17 cellular contexts compared by ENCODE assay signal in genomic region chr12:109302358-109302757, GRCh38. TPM values are rescaled to one million over a fixed set of nuclear protein-coding genes. Genes with fewer than 3 reads are reported as not detected.
A peak's percentile ranks its signal among the peaks of the same experiment; 100 is the strongest.
DNase-seq lines count a peak whose midpoint lies in the region; ATAC-seq, FAIRE-seq and TF ChIP-seq lines count a peak whose summit lies in the region.
"Had no signal": no experiment of that assay in that cellular context is flagged by ENCODE, and none has a peak within 500 bp of the region (broad histone marks: within the 10 kb centered on the region; RNA-seq: fewer than 3 reads in every experiment).

No MANE protein-coding gene starts in this region.

- no peak overlapping the region for H3K27ac Mint-ChIP-seq in activated CD4-positive, alpha-beta T cell treated with anti-CD3 and anti-CD28 coated beads, Interleukin-2, amount 10 ng/mL, durations not matched to agents 24 days and 14 days
- H3K27ac Mint-ChIP-seq: activated naive CD8-positive, alpha-beta T cell treated with anti-CD3 and anti-CD28 coated beads, Interleukin-2, amount 10 ng/mL, durations not matched to agents 7 days and 5 days; natural killer cell had no signal

- no peak; the same call in 1 of the 2 replicates for TF ChIP-seq CTCF in RWPE1 (conservative IDR thresholded peaks at IDR 0.05; ENCODE audit: low read depth)

- intact Hi-C loops in activated CD4-positive, alpha-beta T cell treated with anti-CD3 and anti-CD28 coated beads, Interleukin-2, amount 10 ng/mL, durations not matched to agents 24 days and 14 days (cut with micrococcal nuclease): no loop called here

- H3K4me1 Mint-ChIP-seq in activated CD4-positive, alpha-beta T cell treated with anti-CD3 and anti-CD28 coated beads, Interleukin-2, amount 10 ng/mL, durations not matched to agents 24 days and 14 days: no peaks in the 10 kb centered on the region
- H3K4me1 Mint-ChIP-seq: activated naive CD8-positive, alpha-beta T cell treated with anti-CD3 and anti-CD28 coated beads, Interleukin-2, amount 10 ng/mL, durations not matched to agents 7 days and 5 days; natural killer cell had no signal

- ATAC-seq in left lobe of liver (peak; percentile 48), HG02885 (IDR thresholded peaks at IDR 0.05; ENCODE audit: poor library complexity, unreplicated experiment) (no peak)
- ATAC-seq: gastrocnemius medialis, natural killer cell had no signal

- peaks cover 18% of the 10 kb centered on the region for H3K27me3 Mint-ChIP-seq in activated CD4-positive, alpha-beta T cell treated with anti-CD3 and anti-CD28 coated beads, Interleukin-2, amount 10 ng/mL, durations not matched to agents 24 days and 14 days

- peak; percentile 50 for FAIRE-seq in GM18507 (lab: Jason Lieb, UNC)
- FAIRE-seq: TTC549 had no signal

- CTCF ChIA-PET in RWPE1 (lab: Yijun Ruan, JAX): interaction anchor here (0.5 to 2.0 kb wide), 5 partner anchors 13 to 1234 kb away, joined by 3 to 8 read pairs (median 4); no protein-coding TSS in a partner anchor

- H3K4me3 Mint-ChIP-seq in activated CD4-positive, alpha-beta T cell treated with anti-CD3 and anti-CD28 coated beads, Interleukin-2, amount 10 ng/mL, durations not matched to agents 24 days and 14 days: no peak overlapping the region
- H3K4me3 Mint-ChIP-seq: activated naive CD8-positive, alpha-beta T cell treated with anti-CD3 and anti-CD28 coated beads, Interleukin-2, amount 10 ng/mL, durations not matched to agents 7 days and 5 days; natural killer cell had no signal

- H3K9me3 Mint-ChIP-seq in activated CD4-positive, alpha-beta T cell treated with anti-CD3 and anti-CD28 coated beads, Interleukin-2, amount 10 ng/mL, durations not matched to agents 24 days and 14 days: no peaks in the 10 kb centered on the region
- H3K9me3 Mint-ChIP-seq: activated naive CD8-positive, alpha-beta T cell treated with anti-CD3 and anti-CD28 coated beads, Interleukin-2, amount 10 ng/mL, durations not matched to agents 7 days and 5 days; natural killer cell had no signal

- no peak overlapping the region for H3K27ac ChIP-seq in RWPE1
- H3K27ac ChIP-seq: gastrocnemius medialis, HL-60 had no signal

- POLR2A ChIA-PET in RWPE1 (lab: Yijun Ruan, JAX; ENCODE audit: low non-redundant PET): no interaction called here

- DNase-seq in NCI-H1105 treated with DMSO at 0.1 percent for 48 hours (lab: John Stamatoyannopoulos, UW): peak; percentile 9
- DNase-seq in NCI-H1105 (lab: John Stamatoyannopoulos, UW): no peak
- DNase-seq in GM18507 (ENCODE audit: extremely low spot score, insufficient read length, low read depth): no peak
- DNase-seq in RWPE1 (ENCODE audit: low spot score): peak; percentile 28
- DNase-seq in left lobe of liver (ENCODE audit: low spot score): no peak
- no peak for DNase-seq in activated CD4-positive, alpha-beta T cell treated with anti-CD3 and anti-CD28 coated beads, Interleukin-2, amount 10 ng/mL, durations not matched to agents 24 days and 14 days
- no peak for DNase-seq in NK-92 (lab: John Stamatoyannopoulos, UW; ENCODE audit: unreplicated experiment)
- DNase-seq: activated naive CD8-positive, alpha-beta T cell treated with anti-CD3 and anti-CD28 coated beads, Interleukin-2, amount 10 ng/mL, durations not matched to agents 7 days and 5 days; gastrocnemius medialis; kidney glomerular epithelial cell; natural killer cell; NCI-H1092 had no signal

- no peaks in the 10 kb centered on the region for H3K36me3 Mint-ChIP-seq in activated CD4-positive, alpha-beta T cell treated with anti-CD3 and anti-CD28 coated beads, Interleukin-2, amount 10 ng/mL, durations not matched to agents 24 days and 14 days (ENCODE audit: low read depth)
- H3K36me3 Mint-ChIP-seq: activated naive CD8-positive, alpha-beta T cell treated with anti-CD3 and anti-CD28 coated beads, Interleukin-2, amount 10 ng/mL, durations not matched to agents 7 days and 5 days; natural killer cell had no signal

RNA-seq across cellular contexts. Expression of gene FOXN4, which starts 6.7 kb away (rescaled TPM):
- total RNA-seq in left lobe of liver: 0.10 TPM
- not detected in 2 replicates for total RNA-seq in activated CD4-positive, alpha-beta T cell treated with anti-CD3 and anti-CD28 coated beads, Interleukin-2, amount 10 ng/mL, durations not matched to agents 24 days and 14 days
- total RNA-seq: activated naive CD8-positive, alpha-beta T cell treated with anti-CD3 and anti-CD28 coated beads, Interleukin-2, amount 10 ng/mL, durations not matched to agents 7 days and 5 days; dermis microvascular lymphatic vessel endothelial cell; gastrocnemius medialis; natural killer cell; RPMI7951 had no signal

RNA-seq across cellular contexts. Expression of gene MYO1H, which starts 45.3 kb away (rescaled TPM):
- total RNA-seq in left lobe of liver: not detected
- total RNA-seq in activated CD4-positive, alpha-beta T cell treated with anti-CD3 and anti-CD28 coated beads, Interleukin-2, amount 10 ng/mL, durations not matched to agents 24 days and 14 days: not detected in 2 replicates
- total RNA-seq: activated naive CD8-positive, alpha-beta T cell treated with anti-CD3 and anti-CD28 coated beads, Interleukin-2, amount 10 ng/mL, durations not matched to agents 7 days and 5 days; dermis microvascular lymphatic vessel endothelial cell; gastrocnemius medialis; natural killer cell; RPMI7951 had no signal

Comparison
In these comparisons a context has a peak if more than half of its experiments do, and no peak if none do; other contexts are left out.
1. DNase-seq: peak in NCI-H1105 treated with DMSO at 0.1 percent for 48 hours (single experiment) and RWPE1 (single experiment); none in NCI-H1105 (single experiment), GM18507 (single experiment), left lobe of liver (single experiment), activated CD4-positive, alpha-beta T cell treated with anti-CD3 and anti-CD28 coated beads, Interleukin-2, amount 10 ng/mL, durations not matched to agents 24 days and 14 days (single experiment) and NK-92 (single experiment).